10 cellular contexts compared by ENCODE assay signal in the genomic region with DNA sequence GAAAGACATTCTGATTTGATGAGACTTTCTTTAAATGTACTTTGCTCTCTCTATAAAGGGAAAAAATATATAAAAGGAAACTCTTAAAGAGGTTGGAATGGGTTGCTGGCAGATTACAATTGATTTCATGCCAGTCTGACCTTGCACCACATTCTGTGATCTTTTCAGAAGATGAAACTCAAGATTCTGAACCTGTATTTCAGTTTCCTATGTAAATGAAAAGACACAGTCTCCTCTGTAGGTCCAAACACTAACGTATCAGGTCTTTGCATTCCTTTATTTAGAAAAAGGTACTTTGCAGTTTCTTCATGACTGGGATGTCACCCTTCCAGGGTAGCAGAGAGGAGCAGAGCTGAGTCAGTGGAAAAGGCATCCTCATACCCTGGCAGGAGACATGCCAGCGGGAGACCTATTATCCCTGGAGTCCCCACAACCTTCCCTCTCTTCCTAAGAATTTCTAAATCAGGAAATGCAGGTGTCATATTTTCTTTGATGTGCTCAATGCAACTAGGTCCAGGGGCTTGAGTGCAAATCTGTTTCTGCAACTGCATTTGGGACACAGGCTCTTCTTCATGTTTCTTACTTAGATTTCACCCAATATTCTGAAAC.
DNase-seq lines count a peak whose midpoint lies in the region; ATAC-seq and TF ChIP-seq lines count a peak whose summit lies in the region.
"Had no signal": no experiment of that assay in that cellular context is flagged by ENCODE, and none has a peak within 500 bp of the region (broad histone marks: within the 10 kb centered on the region; RNA-seq: fewer than 3 reads in every experiment).

No MANE protein-coding gene starts in this region.

- DNase-seq in natural killer cell treated with Interleukin-12 subunit alpha and Interleukin-12 subunit beta and Interleukin-15 and Interleukin-18, amount 100 ng/mL, for 72 hours (ENCODE audit: low spot score) = no peak
- DNase-seq in natural killer cell = no peak
- no peak for DNase-seq in activated T-helper 2 cell treated with anti-CD3 and anti-CD28 coated beads, Interferon-gamma antibody, Interleukin-2, Interleukin-4, amounts not matched to agents 10 μg/mL and 5 μg/mL and 100 μg/mL, durations not matched to agents 14 hours and 24 hours and 36 hours (ENCODE audit: low spot score)
- no peak for DNase-seq in hypothalamus (lab: John Stamatoyannopoulos, UW)
- DNase-seq in NCI-H1105 (lab: John Stamatoyannopoulos, UW) = no peak
- no peak for DNase-seq in NOMO-1 treated with dmso at 0.1 percent for 144 hours (lab: John Stamatoyannopoulos, UW; ENCODE audit: unreplicated experiment)
- DNase-seq in D341Med (ENCODE audit: low spot score) = no peak
- DNase-seq: activated effector memory CD4-positive, alpha-beta T cell treated with anti-CD3 and anti-CD28 coated beads, Interleukin-2, amount 50 U/mL, for 16 hours; T1000 had no signal

- H3K36me3 Mint-ChIP-seq in natural killer cell treated with Interleukin-12 subunit alpha and Interleukin-12 subunit beta and Interleukin-15 and Interleukin-18, amount 100 ng/mL, for 72 hours = no peaks in the 10 kb centered on the region
- H3K36me3 Mint-ChIP-seq in natural killer cell = no peaks in the 10 kb centered on the region
- H3K36me3 Mint-ChIP-seq in activated T-helper 2 cell treated with anti-CD3 and anti-CD28 coated beads, Interferon-gamma antibody, Interleukin-2, Interleukin-4, amounts not matched to agents 10 μg/mL and 5 μg/mL and 100 μg/mL, durations not matched to agents 14 hours and 24 hours and 36 hours (ENCODE audit: low read depth) = peaks cover 10% of the 10 kb centered on the region

- TF ChIP-seq CTCF in natural killer cell (IDR thresholded peaks at IDR 0.05) = no peak

- no peaks in the 10 kb centered on the region for H3K9me3 Mint-ChIP-seq in natural killer cell treated with Interleukin-12 subunit alpha and Interleukin-12 subunit beta and Interleukin-15 and Interleukin-18, amount 100 ng/mL, for 72 hours
- no peaks in the 10 kb centered on the region for H3K9me3 Mint-ChIP-seq in natural killer cell
- H3K9me3 Mint-ChIP-seq in activated T-helper 2 cell treated with anti-CD3 and anti-CD28 coated beads, Interferon-gamma antibody, Interleukin-2, Interleukin-4, amounts not matched to agents 10 μg/mL and 5 μg/mL and 100 μg/mL, durations not matched to agents 14 hours and 24 hours and 36 hours = no peaks in the 10 kb centered on the region

- ATAC-seq in natural killer cell treated with Interleukin-12 subunit alpha and Interleukin-12 subunit beta and Interleukin-15 and Interleukin-18, amount 100 ng/mL, for 72 hours = no peak
- ATAC-seq in natural killer cell (no peak), HG03095 (IDR thresholded peaks at IDR 0.05; ENCODE audit: unreplicated experiment) (peak; percentile 37)

- H3K27me3 Mint-ChIP-seq in natural killer cell treated with Interleukin-12 subunit alpha and Interleukin-12 subunit beta and Interleukin-15 and Interleukin-18, amount 100 ng/mL, for 72 hours = peaks cover 0 to 6% of the 10 kb centered on the region in 2 donors
- peaks cover 0 to 7% of the 10 kb centered on the region in 2 donors for H3K27me3 Mint-ChIP-seq in natural killer cell (ENCODE audit: low read depth in 2 of 2)
- peaks cover 7% of the 10 kb centered on the region for H3K27me3 Mint-ChIP-seq in activated T-helper 2 cell treated with anti-CD3 and anti-CD28 coated beads, Interferon-gamma antibody, Interleukin-2, Interleukin-4, amounts not matched to agents 10 μg/mL and 5 μg/mL and 100 μg/mL, durations not matched to agents 14 hours and 24 hours and 36 hours (ENCODE audit: low read depth)

- peak overlapping the region in 1 of 2 donors; percentile 61 for H3K27ac Mint-ChIP-seq in natural killer cell treated with Interleukin-12 subunit alpha and Interleukin-12 subunit beta and Interleukin-15 and Interleukin-18, amount 100 ng/mL, for 72 hours
- peak overlapping the region in 1 of 2 donors; percentile 76 for H3K27ac Mint-ChIP-seq in natural killer cell
- peak overlapping the region; percentile 83 for H3K27ac Mint-ChIP-seq in activated T-helper 2 cell treated with anti-CD3 and anti-CD28 coated beads, Interferon-gamma antibody, Interleukin-2, Interleukin-4, amounts not matched to agents 10 μg/mL and 5 μg/mL and 100 μg/mL, durations not matched to agents 14 hours and 24 hours and 36 hours

- peak overlapping the region; percentile 50 for H3K4me3 Mint-ChIP-seq in natural killer cell treated with Interleukin-12 subunit alpha and Interleukin-12 subunit beta and Interleukin-15 and Interleukin-18, amount 100 ng/mL, for 72 hours
- H3K4me3 Mint-ChIP-seq in natural killer cell = no peak overlapping the region
- H3K4me3 Mint-ChIP-seq in activated T-helper 2 cell treated with anti-CD3 and anti-CD28 coated beads, Interferon-gamma antibody, Interleukin-2, Interleukin-4, amounts not matched to agents 10 μg/mL and 5 μg/mL and 100 μg/mL, durations not matched to agents 14 hours and 24 hours and 36 hours (ENCODE audit: low read depth) = peak overlapping the region; percentile 13

- peaks cover 2 to 45% of the 10 kb centered on the region in 2 donors for H3K4me1 Mint-ChIP-seq in natural killer cell treated with Interleukin-12 subunit alpha and Interleukin-12 subunit beta and Interleukin-15 and Interleukin-18, amount 100 ng/mL, for 72 hours (ENCODE audit: low read depth in 2 of 2)
- H3K4me1 Mint-ChIP-seq in natural killer cell = peaks cover 0 to 8% of the 10 kb centered on the region in 2 donors
- peaks cover 71% of the 10 kb centered on the region for H3K4me1 Mint-ChIP-seq in activated T-helper 2 cell treated with anti-CD3 and anti-CD28 coated beads, Interferon-gamma antibody, Interleukin-2, Interleukin-4, amounts not matched to agents 10 μg/mL and 5 μg/mL and 100 μg/mL, durations not matched to agents 14 hours and 24 hours and 36 hours (ENCODE audit: low read depth)

- intact Hi-C loops in natural killer cell (cut with micrococcal nuclease) = no loop called here
- intact Hi-C loops in activated T-helper 2 cell treated with anti-CD3 and anti-CD28 coated beads, Interferon-gamma antibody, Interleukin-2, Interleukin-4, amounts not matched to agents 10 μg/mL and 5 μg/mL and 100 μg/mL, durations not matched to agents 14 hours and 24 hours and 36 hours (cut with micrococcal nuclease) = loop anchor here (1.0 to 2.0 kb wide), 4 partner anchors 20 to 704 kb away; no protein-coding TSS in a partner anchor
